9 cellular contexts compared by ENCODE assay signal in the genomic region with DNA sequence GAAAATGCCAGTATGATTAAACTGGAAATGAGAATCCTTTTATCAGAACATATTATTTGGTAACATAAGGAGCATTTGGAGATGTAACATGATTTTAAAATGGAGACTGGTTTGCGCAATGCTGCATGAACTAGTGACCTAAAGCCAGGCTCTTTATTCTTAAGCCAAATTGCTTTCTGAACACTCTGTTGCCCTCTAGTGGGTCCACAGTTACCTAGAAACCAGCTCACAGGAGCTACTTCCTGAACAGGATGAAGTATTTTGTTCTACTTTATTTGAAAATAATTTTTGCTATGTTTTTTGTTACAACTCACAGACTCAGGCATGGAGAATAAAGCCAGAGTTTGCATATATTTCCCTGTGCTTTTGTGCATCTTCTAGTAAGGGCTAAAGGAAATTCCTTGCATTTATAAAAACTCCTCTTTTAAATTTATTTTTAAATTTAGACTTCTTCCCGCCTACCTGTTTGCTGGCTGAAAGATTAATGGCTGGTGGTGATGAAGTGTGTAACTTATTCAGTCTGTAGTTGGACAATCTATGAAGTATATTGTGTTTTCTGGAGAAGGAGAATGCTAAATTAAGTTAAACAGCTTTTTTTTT.
DNase-seq lines count a peak whose midpoint lies in the region; ATAC-seq and TF ChIP-seq lines count a peak whose summit lies in the region.
"Had no signal": no experiment of that assay in that cellular context is flagged by ENCODE, and none has a peak within 500 bp of the region (broad histone marks: within the 10 kb centered on the region; RNA-seq: fewer than 3 reads in every experiment).

No MANE protein-coding gene starts in this region.

- DNase-seq in LHCN-M2 (ENCODE audit: low read depth) (peak; percentile 89), PC-9 (peak; percentile 10 to 58), choroid plexus epithelial cell (ENCODE audit: low read depth) (peak; percentile 98), left lobe of liver (ENCODE audit: low spot score) (peak; percentile 58), type B pancreatic cell (ENCODE audit: extremely low spot score, unreplicated experiment) (no peak)

- H3K79me2 ChIP-seq in PC-9 (ENCODE audit: low read depth), result no peaks in the 10 kb centered on the region

- POLR2A ChIA-PET in PC-9 (lab: Charles Lee; ENCODE audit: unreplicated experiment), result interaction anchor here (0.8 to 0.9 kb wide), 2 partner anchors 34 to 1054 kb away, joined by 3 to 4 read pairs; no protein-coding TSS in a partner anchor

- no peaks in the 10 kb centered on the region for H3K36me3 ChIP-seq in PC-9 (ENCODE audit: low read depth)
- H3K36me3 ChIP-seq: neutrophil had no signal

- no peaks in the 10 kb centered on the region for H3K9me3 Mint-ChIP-seq in type B pancreatic cell

- intact Hi-C loops in PC-9 (cut with micrococcal nuclease; ENCODE audit: unreplicated experiment), result loop anchor here (1.0 to 2.0 kb wide), 3 partner anchors 367 to 985 kb away; no protein-coding TSS in a partner anchor

- H3K27ac Mint-ChIP-seq in type B pancreatic cell, result no peak overlapping the region

- no peaks in the 10 kb centered on the region for H3K27me3 ChIP-seq in PC-9 (ENCODE audit: insufficient read depth, low read depth)
- H3K27me3 ChIP-seq: neutrophil had no signal

- peaks cover 9% of the 10 kb centered on the region for H3K4me1 Mint-ChIP-seq in type B pancreatic cell (ENCODE audit: unreplicated experiment)

- H3K4me1 ChIP-seq in PC-9 (replicated peaks; ENCODE audit: insufficient read depth), result no peaks in the 10 kb centered on the region

- no peak overlapping the region for H3K4me2 ChIP-seq in PC-9

- H3F3A ChIP-seq in PC-9 (ENCODE audit: insufficient read depth, low read depth), result no peaks in the 10 kb centered on the region

- no peak overlapping the region for H3K4me3 Mint-ChIP-seq in type B pancreatic cell

- peak; percentile 64 for ATAC-seq in GM18868 (IDR thresholded peaks at IDR 0.05; ENCODE audit: unreplicated experiment)
- peak; percentile 95 for ATAC-seq in left lobe of liver
- ATAC-seq in GM19324 (IDR thresholded peaks at IDR 0.05; ENCODE audit: low FRiP score, unreplicated experiment), result no peak

- no peaks in the 10 kb centered on the region for H3K27me3 Mint-ChIP-seq in type B pancreatic cell

- H3K9me2 ChIP-seq in PC-9 (ENCODE audit: insufficient read depth), result no peaks in the 10 kb centered on the region

- no TSS peak for BruUV-seq in PC-9 (replicated peaks; lab: Mats Ljungman, UMichigan)

- no peaks in the 10 kb centered on the region for H3K9me3 ChIP-seq in PC-9 (ENCODE audit: insufficient read depth, low read depth)
- H3K9me3 ChIP-seq: neutrophil had no signal

- no peaks in the 10 kb centered on the region for H4K20me1 ChIP-seq in PC-9 (ENCODE audit: insufficient read depth)

- peak; percentile 83 for TF ChIP-seq CTCF in C4-2B (conservative IDR thresholded peaks at IDR 0.05)
- TF ChIP-seq CTCF in PC-9 (conservative IDR thresholded peaks at IDR 0.05), result peak; percentile 70
- TF ChIP-seq CTCF in choroid plexus epithelial cell (conservative IDR thresholded peaks at IDR 0.05; ENCODE audit: low read depth, low read length), result peak; percentile 88
- peak; percentile 91 for TF ChIP-seq CTCF in type B pancreatic cell (conservative IDR thresholded peaks at IDR 0.05)

- H2AFZ ChIP-seq in PC-9, result no peak overlapping the region

- CTCF ChIA-PET in PC-9 (lab: Charles Lee), result no interaction called here

- H3K27ac ChIP-seq in C4-2B, result no peak overlapping the region
- no peak overlapping the region for H3K27ac ChIP-seq in PC-9
- H3K27ac ChIP-seq: neutrophil had no signal

- peaks cover 3% of the 10 kb centered on the region for H3K36me3 Mint-ChIP-seq in type B pancreatic cell

- H3K4me3 ChIP-seq in PC-9 (no peak overlapping the region), choroid plexus epithelial cell (ENCODE audit: low read depth, low read length) (no peak overlapping the region)
